Comparison of ENCODE assay signal across 2 cellular contexts in the genomic region with DNA sequence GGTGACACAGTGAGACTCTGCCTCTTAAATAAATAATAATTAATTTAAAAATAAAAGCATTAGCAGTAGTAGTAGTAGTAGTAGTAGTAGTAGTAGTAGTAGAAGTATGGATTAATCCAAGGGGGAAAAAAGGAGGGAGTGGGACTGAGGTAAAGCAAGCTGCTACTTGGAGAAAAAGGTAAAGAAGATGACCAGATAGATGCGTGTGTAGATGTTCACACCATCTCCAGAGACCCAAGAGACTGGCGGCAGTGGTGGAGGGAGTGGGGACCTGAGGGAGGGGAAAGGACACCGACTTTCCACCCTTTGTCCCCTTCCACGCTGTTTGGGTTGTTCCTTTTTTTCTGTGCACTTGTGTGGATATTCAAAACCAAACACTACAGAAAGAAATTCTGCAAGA.
TF ChIP-seq lines count a peak whose summit lies in the region.

No MANE protein-coding gene starts in this region.

TF ChIP-seq in HepG2, 621 proteins besides CTCF, POLR2A, EP300 and RAD21 (continued from another document):
- TF ChIP-seq PRMT3 (CRISPR knock-in tag; IDR thresholded peaks at IDR 0.05; ENCODE audit: borderline replicate concordance, low read depth) (no peak), ZIK1 (CRISPR knock-in tag; IDR thresholded peaks at IDR 0.05; ENCODE audit: borderline replicate concordance, low read depth) (no peak), BHLHE40 (IDR thresholded peaks at IDR 0.05; ENCODE audit: low read length) (peak; percentile 49; the same call in 1 of the 2 replicates), ASH2L (IDR thresholded peaks at IDR 0.05; ENCODE audit: insufficient read length, low read depth, low read length) (no peak), AKAP8 (CRISPR knock-in tag; IDR thresholded peaks at IDR 0.05) (no peak), TOE1 (CRISPR knock-in tag; IDR thresholded peaks at IDR 0.05) (no peak), REL (CRISPR knock-in tag; conservative IDR thresholded peaks at IDR 0.05) (no peak), FOXK2 (IDR thresholded peaks at IDR 0.05) (0 out of 2 replicates have a peak, but pooled peaks have one; percentile 46)
- TF ChIP-seq, protein P1, sequence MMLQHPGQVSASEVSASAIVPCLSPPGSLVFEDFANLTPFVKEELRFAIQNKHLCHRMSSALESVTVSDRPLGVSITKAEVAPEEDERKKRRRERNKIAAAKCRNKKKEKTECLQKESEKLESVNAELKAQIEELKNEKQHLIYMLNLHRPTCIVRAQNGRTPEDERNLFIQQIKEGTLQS (CRISPR knock-in tag; IDR thresholded peaks at IDR 0.05), result no peak
- TF ChIP-seq, protein P2, sequence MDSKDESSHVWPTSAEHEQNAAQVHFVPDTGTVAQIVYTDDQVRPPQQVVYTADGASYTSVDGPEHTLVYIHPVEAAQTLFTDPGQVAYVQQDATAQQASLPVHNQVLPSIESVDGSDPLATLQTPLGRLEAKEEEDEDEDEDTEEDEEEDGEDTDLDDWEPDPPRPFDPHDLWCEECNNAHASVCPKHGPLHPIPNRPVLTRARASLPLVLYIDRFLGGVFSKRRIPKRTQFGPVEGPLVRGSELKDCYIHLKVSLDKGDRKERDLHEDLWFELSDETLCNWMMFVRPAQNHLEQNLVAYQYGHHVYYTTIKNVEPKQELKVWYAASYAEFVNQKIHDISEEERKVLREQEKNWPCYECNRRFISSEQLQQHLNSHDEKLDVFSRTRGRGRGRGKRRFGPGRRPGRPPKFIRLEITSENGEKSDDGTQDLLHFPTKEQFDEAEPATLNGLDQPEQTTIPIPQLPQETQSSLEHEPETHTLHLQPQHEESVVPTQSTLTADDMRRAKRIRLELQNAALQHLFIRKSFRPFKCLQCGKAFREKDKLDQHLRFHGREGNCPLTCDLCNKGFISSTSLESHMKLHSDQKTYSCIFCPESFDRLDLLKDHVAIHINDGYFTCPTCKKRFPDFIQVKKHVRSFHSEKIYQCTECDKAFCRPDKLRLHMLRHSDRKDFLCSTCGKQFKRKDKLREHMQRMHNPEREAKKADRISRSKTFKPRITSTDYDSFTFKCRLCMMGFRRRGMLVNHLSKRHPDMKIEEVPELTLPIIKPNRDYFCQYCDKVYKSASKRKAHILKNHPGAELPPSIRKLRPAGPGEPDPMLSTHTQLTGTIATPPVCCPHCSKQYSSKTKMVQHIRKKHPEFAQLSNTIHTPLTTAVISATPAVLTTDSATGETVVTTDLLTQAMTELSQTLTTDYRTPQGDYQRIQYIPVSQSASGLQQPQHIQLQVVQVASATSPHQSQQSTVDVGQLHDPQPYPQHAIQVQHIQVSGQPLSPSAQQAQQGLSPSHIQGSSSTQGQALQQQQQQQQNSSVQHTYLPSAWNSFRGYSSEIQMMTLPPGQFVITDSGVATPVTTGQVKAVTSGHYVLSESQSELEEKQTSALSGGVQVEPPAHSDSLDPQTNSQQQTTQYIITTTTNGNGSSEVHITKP (CRISPR knock-in tag; IDR thresholded peaks at IDR 0.05; ENCODE audit: low read depth), result peak; percentile 96

TF ChIP-seq in K562, 482 proteins besides CTCF, POLR2A, EP300 and RAD21 (continued from another document):
- TF ChIP-seq, protein P2 (IDR thresholded peaks at IDR 0.05; ENCODE audit: partially characterized antibody), result peak; percentile 99
- TF ChIP-seq HDAC3 (IDR thresholded peaks at IDR 0.05; ENCODE audit: borderline replicate concordance, partially characterized antibody) (no peak), FOXK2 (conservative IDR thresholded peaks at IDR 0.05 in 1 of 2, IDR thresholded peaks at IDR 0.05 in 1 of 2; ENCODE audit: low read depth in 2 of 2) (peak in 1 of 2 experiments; percentile 97; a peak in 2 of 4 replicates), HLTF (IDR thresholded peaks at IDR 0.05) (no peak), ZNF57 (CRISPR knock-in tag; IDR thresholded peaks at IDR 0.05) (no peak), MCM5 (IDR thresholded peaks at IDR 0.05; ENCODE audit: low read depth) (no peak), TCF7L2 (IDR thresholded peaks at IDR 0.05; ENCODE audit: low read depth, low read length) (peak; percentile 60; the same call in 1 of the 2 replicates), CREB1 (IDR thresholded peaks at IDR 0.05) (no peak), CREB1 (CRISPR knock-in tag; IDR thresholded peaks at IDR 0.05) (no peak), JUND (IDR thresholded peaks at IDR 0.05; ENCODE audit: borderline replicate concordance, low read depth, low read length) (0 out of 2 replicates have a peak, but pooled peaks have one; percentile 6), JUND (tag; IDR thresholded peaks at IDR 0.05; ENCODE audit: borderline replicate concordance, low read depth, low read length) (no peak)
- TF ChIP-seq, protein P3, sequence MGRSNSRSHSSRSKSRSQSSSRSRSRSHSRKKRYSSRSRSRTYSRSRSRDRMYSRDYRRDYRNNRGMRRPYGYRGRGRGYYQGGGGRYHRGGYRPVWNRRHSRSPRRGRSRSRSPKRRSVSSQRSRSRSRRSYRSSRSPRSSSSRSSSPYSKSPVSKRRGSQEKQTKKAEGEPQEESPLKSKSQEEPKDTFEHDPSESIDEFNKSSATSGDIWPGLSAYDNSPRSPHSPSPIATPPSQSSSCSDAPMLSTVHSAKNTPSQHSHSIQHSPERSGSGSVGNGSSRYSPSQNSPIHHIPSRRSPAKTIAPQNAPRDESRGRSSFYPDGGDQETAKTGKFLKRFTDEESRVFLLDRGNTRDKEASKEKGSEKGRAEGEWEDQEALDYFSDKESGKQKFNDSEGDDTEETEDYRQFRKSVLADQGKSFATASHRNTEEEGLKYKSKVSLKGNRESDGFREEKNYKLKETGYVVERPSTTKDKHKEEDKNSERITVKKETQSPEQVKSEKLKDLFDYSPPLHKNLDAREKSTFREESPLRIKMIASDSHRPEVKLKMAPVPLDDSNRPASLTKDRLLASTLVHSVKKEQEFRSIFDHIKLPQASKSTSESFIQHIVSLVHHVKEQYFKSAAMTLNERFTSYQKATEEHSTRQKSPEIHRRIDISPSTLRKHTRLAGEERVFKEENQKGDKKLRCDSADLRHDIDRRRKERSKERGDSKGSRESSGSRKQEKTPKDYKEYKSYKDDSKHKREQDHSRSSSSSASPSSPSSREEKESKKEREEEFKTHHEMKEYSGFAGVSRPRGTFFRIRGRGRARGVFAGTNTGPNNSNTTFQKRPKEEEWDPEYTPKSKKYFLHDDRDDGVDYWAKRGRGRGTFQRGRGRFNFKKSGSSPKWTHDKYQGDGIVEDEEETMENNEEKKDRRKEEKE (IDR thresholded peaks at IDR 0.05; ENCODE audit: borderline replicate concordance in 1 of 2, control insufficient read depth in 1 of 2, low read depth in 2 of 2, low read length in 1 of 2), result peak in 1 of 2 experiments; percentile 38; a peak in 1 of 4 replicates
